ENCODE assay signal across 1 cellular context in the genomic region with DNA sequence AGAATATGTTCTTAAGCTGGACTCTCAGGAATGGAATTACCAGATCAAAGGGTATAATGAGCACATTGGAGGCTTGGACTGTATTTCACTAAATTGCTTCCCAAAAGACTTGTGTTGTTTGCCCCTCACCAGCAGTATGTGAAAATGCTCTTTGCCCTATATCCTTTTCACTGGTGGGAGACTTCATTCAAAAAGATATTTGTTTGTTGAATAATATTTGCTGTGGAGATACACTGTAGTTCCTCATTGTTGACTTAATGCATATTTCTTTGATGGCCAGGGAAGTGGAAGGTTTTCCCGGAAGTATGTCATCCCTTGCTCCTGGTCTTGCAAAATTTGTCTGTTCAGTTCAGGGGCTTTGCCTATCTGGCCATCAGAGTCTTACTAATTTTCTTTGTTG.
A peak's percentile ranks its signal among the peaks of the same experiment; 100 is the strongest.
TF ChIP-seq lines count a peak whose summit lies in the region.

No MANE protein-coding gene starts in this region.

TF ChIP-seq in HepG2, 621 proteins besides CTCF, POLR2A, EP300 and RAD21 (continued from another document and continues in another):
- TF ChIP-seq, protein P1, sequence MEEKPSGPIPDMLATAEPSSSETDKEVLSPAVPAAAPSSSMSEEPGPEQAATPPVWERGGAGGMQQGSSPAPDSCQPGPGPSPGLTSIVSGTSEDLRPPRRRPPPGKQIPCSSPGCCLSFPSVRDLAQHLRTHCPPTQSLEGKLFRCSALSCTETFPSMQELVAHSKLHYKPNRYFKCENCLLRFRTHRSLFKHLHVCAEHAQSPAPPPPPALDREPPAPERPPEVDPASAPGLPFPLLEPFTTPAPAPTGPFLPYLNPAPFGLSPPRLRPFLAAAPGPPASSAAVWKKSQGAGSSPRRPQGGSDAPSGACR (CRISPR knock-in tag; IDR thresholded peaks at IDR 0.05), result peak; percentile 45; the same call in 1 of the 2 replicates
- TF ChIP-seq E2F2 (CRISPR knock-in tag; IDR thresholded peaks at IDR 0.05; ENCODE audit: borderline replicate concordance) (no peak), ZNF136 (CRISPR knock-in tag; IDR thresholded peaks at IDR 0.05; ENCODE audit: low read depth) (peak; percentile 96; the same call in 1 of the 2 replicates), TEAD3 (CRISPR knock-in tag; optimal IDR thresholded peaks at IDR 0.05; ENCODE audit: borderline replicate concordance) (peak; percentile 97), HMGXB4 (CRISPR knock-in tag; IDR thresholded peaks at IDR 0.05; ENCODE audit: borderline replicate concordance in 1 of 2, low read depth in 1 of 2) (peak; percentile 37 to 38; a peak in 2 of 4 replicates), NFYC (CRISPR knock-in tag; IDR thresholded peaks at IDR 0.05) (peak; percentile 13; the same call in 1 of the 2 replicates), FOXK1 (CRISPR knock-in tag; IDR thresholded peaks at IDR 0.05; ENCODE audit: borderline replicate concordance, low read depth) (peak; percentile 67; the same call in 1 of the 2 replicates), NFKBIZ (CRISPR knock-in tag; IDR thresholded peaks at IDR 0.05) (peak; percentile 76; the same call in 1 of the 2 replicates), ELF4 (CRISPR knock-in tag; IDR thresholded peaks at IDR 0.05; ENCODE audit: borderline replicate concordance) (peak; percentile 87), NONO (IDR thresholded peaks at IDR 0.05) (no peak), NONO (CRISPR knock-in tag; conservative IDR thresholded peaks at IDR 0.05) (peak; percentile 85; the same call in 1 of the 2 replicates), ZBTB40 (IDR thresholded peaks at IDR 0.05) (no peak), ZBTB40 (CRISPR knock-in tag; IDR thresholded peaks at IDR 0.05) (no peak; the same call in 1 of the 2 replicates), ARID4A (CRISPR knock-in tag; IDR thresholded peaks at IDR 0.05; ENCODE audit: borderline replicate concordance) (peak; percentile 42; the same call in 1 of the 2 replicates), ZNF556 (CRISPR knock-in tag; IDR thresholded peaks at IDR 0.05; ENCODE audit: borderline replicate concordance) (no peak), TFDP1 (CRISPR knock-in tag; IDR thresholded peaks at IDR 0.05; ENCODE audit: borderline replicate concordance) (0 out of 2 replicates have a peak, but pooled peaks have one; percentile 13), ZKSCAN8 (CRISPR knock-in tag; IDR thresholded peaks at IDR 0.05; ENCODE audit: borderline replicate concordance) (peak; percentile 67; the same call in 1 of the 2 replicates), KAT2B (IDR thresholded peaks at IDR 0.05; ENCODE audit: borderline replicate concordance, low read depth, low read length) (no peak), TCF12 (IDR thresholded peaks at IDR 0.05) (no peak), TCF12 (CRISPR knock-in tag; IDR thresholded peaks at IDR 0.05) (0 out of 2 replicates have a peak, but pooled peaks have one; percentile 54), SOX13 (IDR thresholded peaks at IDR 0.05) (peak; percentile 80), SOX13 (CRISPR knock-in tag; conservative IDR thresholded peaks at IDR 0.05 in 1 of 2, IDR thresholded peaks at IDR 0.05 in 1 of 2) (peak in 1 of 2 experiments; percentile 90; a peak in 2 of 4 replicates), FOXK2 (IDR thresholded peaks at IDR 0.05) (0 out of 2 replicates have a peak, but pooled peaks have one; percentile 44), NR2F6 (IDR thresholded peaks at IDR 0.05) (peak; percentile 77), NR2F6 (CRISPR knock-in tag; IDR thresholded peaks at IDR 0.05) (peak; percentile 59), RARA (CRISPR knock-in tag; IDR thresholded peaks at IDR 0.05) (peak; percentile 90), MAX (IDR thresholded peaks at IDR 0.05) (peak; percentile 57; the same call in 1 of the 2 replicates), PPARG (CRISPR knock-in tag; conservative IDR thresholded peaks at IDR 0.05) (peak; percentile 100), ZNF253 (CRISPR knock-in tag; IDR thresholded peaks at IDR 0.05; ENCODE audit: borderline replicate concordance) (no peak), ATF7 (IDR thresholded peaks at IDR 0.05) (peak; percentile 11; the same call in 1 of the 2 replicates), ATF7 (CRISPR knock-in tag; IDR thresholded peaks at IDR 0.05) (no peak; the same call in 1 of the 2 replicates)
- TF ChIP-seq, protein P2, sequence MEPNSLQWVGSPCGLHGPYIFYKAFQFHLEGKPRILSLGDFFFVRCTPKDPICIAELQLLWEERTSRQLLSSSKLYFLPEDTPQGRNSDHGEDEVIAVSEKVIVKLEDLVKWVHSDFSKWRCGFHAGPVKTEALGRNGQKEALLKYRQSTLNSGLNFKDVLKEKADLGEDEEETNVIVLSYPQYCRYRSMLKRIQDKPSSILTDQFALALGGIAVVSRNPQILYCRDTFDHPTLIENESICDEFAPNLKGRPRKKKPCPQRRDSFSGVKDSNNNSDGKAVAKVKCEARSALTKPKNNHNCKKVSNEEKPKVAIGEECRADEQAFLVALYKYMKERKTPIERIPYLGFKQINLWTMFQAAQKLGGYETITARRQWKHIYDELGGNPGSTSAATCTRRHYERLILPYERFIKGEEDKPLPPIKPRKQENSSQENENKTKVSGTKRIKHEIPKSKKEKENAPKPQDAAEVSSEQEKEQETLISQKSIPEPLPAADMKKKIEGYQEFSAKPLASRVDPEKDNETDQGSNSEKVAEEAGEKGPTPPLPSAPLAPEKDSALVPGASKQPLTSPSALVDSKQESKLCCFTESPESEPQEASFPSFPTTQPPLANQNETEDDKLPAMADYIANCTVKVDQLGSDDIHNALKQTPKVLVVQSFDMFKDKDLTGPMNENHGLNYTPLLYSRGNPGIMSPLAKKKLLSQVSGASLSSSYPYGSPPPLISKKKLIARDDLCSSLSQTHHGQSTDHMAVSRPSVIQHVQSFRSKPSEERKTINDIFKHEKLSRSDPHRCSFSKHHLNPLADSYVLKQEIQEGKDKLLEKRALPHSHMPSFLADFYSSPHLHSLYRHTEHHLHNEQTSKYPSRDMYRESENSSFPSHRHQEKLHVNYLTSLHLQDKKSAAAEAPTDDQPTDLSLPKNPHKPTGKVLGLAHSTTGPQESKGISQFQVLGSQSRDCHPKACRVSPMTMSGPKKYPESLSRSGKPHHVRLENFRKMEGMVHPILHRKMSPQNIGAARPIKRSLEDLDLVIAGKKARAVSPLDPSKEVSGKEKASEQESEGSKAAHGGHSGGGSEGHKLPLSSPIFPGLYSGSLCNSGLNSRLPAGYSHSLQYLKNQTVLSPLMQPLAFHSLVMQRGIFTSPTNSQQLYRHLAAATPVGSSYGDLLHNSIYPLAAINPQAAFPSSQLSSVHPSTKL (CRISPR knock-in tag; IDR thresholded peaks at IDR 0.05), result peak; percentile 98
